Comparison of ENCODE assay signal across 8 cellular contexts in genomic region chr15:90530250-90531051, GRCh38. TPM values are rescaled to one million over a fixed set of nuclear protein-coding genes. Genes with fewer than 3 reads are reported as not detected.
DNase-seq lines count a peak whose midpoint lies in the region; ATAC-seq and TF ChIP-seq lines count a peak whose summit lies in the region.

No MANE protein-coding gene starts in this region.

- peak overlapping the region; percentile 74 for H3K27ac ChIP-seq in GM23248
- peak overlapping the region; percentile 77 for H3K27ac ChIP-seq in KOPT-K1 (ENCODE audit: low read depth, low read length, poor library complexity, severe bottlenecking)
- peak overlapping the region; percentile 46 to 97 (median 93) for H3K27ac ChIP-seq in dorsolateral prefrontal cortex
- peak overlapping the region; percentile 80 to 88 (median 80) for H3K27ac ChIP-seq in right lobe of liver

- no peaks in the 10 kb centered on the region for H3K9me2 ChIP-seq in GM23248 (ENCODE audit: insufficient read depth)

- H3K4me1 ChIP-seq in GM23248 (ENCODE audit: insufficient read depth) (peaks cover 11% of the 10 kb centered on the region), right lobe of liver (peaks cover 0 to 5% (median 0%) of the 10 kb centered on the region in 4 donors)

- no peak for TF ChIP-seq CTCF in GM06990 (IDR thresholded peaks at IDR 0.05; ENCODE audit: insufficient read depth, low read length, poor library complexity, severe bottlenecking)
- TF ChIP-seq CTCF in dorsolateral prefrontal cortex (IDR thresholded peaks at IDR 0.05 in 54 of 56, conservative IDR thresholded peaks at IDR 0.05 in 2 of 56; ENCODE audit: low read depth in 1 of 56, partially characterized antibody in 56 of 56): peak in 1 of 56 donors; percentile 9
- no peak for TF ChIP-seq CTCF in right lobe of liver (IDR thresholded peaks at IDR 0.05)

- H3K9ac ChIP-seq in GM23248: peak overlapping the region; percentile 92

- H3F3A ChIP-seq in GM23248 (ENCODE audit: insufficient read depth): no peaks in the 10 kb centered on the region

- 1% methylated on average over 32 to 71 of the region's 76 CpGs for WGBS in GM23248 (ENCODE audit: low coverage in 1 of 2, low lambda C conversion rate in 2 of 2, missing lambda C conversion rate in 2 of 2), 2 experiments
- 3% methylated on average over 23 of the region's 76 CpGs for WGBS in right lobe of liver (ENCODE audit: insufficient coverage, low coverage, low lambda C conversion rate, missing lambda C conversion rate)

- H3K79me2 ChIP-seq in GM23248 (ENCODE audit: insufficient read depth): peaks cover 53% of the 10 kb centered on the region

- H3K27me3 ChIP-seq in GM06990 (replicated peaks; ENCODE audit: control insufficient read depth, insufficient read depth, low read length) (no peaks in the 10 kb centered on the region), GM23248 (replicated peaks; ENCODE audit: insufficient read depth) (no peaks in the 10 kb centered on the region), dorsolateral prefrontal cortex (no peaks in the 10 kb centered on the region), right lobe of liver (no peaks in the 10 kb centered on the region)

- no peaks in the 10 kb centered on the region for H3K9me3 ChIP-seq in GM23248 (ENCODE audit: low read depth)
- no peaks in the 10 kb centered on the region for H3K9me3 ChIP-seq in KOPT-K1 (ENCODE audit: insufficient read depth, low read length, poor library complexity, severe bottlenecking)
- no peaks in the 10 kb centered on the region for H3K9me3 ChIP-seq in right lobe of liver

- peak overlapping the region; percentile 82 for H3K4me3 ChIP-seq in GM06990 (replicated peaks; ENCODE audit: low read depth, low read length)
- peak overlapping the region; percentile 99 for H3K4me3 ChIP-seq in GM23248
- H3K4me3 ChIP-seq in dorsolateral prefrontal cortex: peak overlapping the region; percentile 53 to 94 (median 86)
- H3K4me3 ChIP-seq in right lobe of liver: peak overlapping the region; percentile 77 to 80 (median 79)

- in situ Hi-C loops in GM23248 (cut with MboI): no loop called here

- H4K20me1 ChIP-seq in GM23248 (ENCODE audit: insufficient read depth): no peaks in the 10 kb centered on the region

- H3K36me3 ChIP-seq in GM06990 (ENCODE audit: control insufficient read depth, insufficient read depth, low read length): no peaks in the 10 kb centered on the region
- H3K36me3 ChIP-seq in GM23248 (ENCODE audit: low read depth): no peaks in the 10 kb centered on the region
- H3K36me3 ChIP-seq in KOPT-K1 (ENCODE audit: insufficient read depth, low read length): no peaks in the 10 kb centered on the region
- no peaks in the 10 kb centered on the region for H3K36me3 ChIP-seq in right lobe of liver

- peak; percentile 54 to 60 (median 57) for ATAC-seq in right lobe of liver

- intact Hi-C loops in dorsolateral prefrontal cortex (cut with DNase I) (loop anchor here in 1 of 2 donors (2.0 kb wide), 1 partner anchor 68 kb away; no protein-coding TSS in a partner anchor), right lobe of liver (cut with DNase I) (no loop called here)

- no peak for TF ChIP-seq POLR2A in right lobe of liver (IDR thresholded peaks at IDR 0.05)

- H2AFZ ChIP-seq in GM23248: peak overlapping the region; percentile 74

- peak overlapping the region; percentile 89 for H3K4me2 ChIP-seq in GM23248 (ENCODE audit: unreplicated experiment)

- DNase-seq in GM06990 (ENCODE audit: extremely low read depth, insufficient read length): peak; percentile 71
- peak; percentile 70 for DNase-seq in GM23248
- DNase-seq in activated CD4-positive, alpha-beta T cell treated with anti-CD3 and anti-CD28 coated beads for 48 hours: peak; percentile 65
- DNase-seq in dorsolateral prefrontal cortex: peak in 7 of 10 donors; percentile 26 to 59 (median 39)
- DNase-seq in right lobe of liver: peak; percentile 55 to 65 (median 59)
- peak; percentile 10 to 39 (median 15) for DNase-seq in stimulated activated CD4-positive, alpha-beta T cell treated with anti-CD3 and anti-CD28 coated beads, TNF-alpha, amount 100 ng/mL, for 4 hours (ENCODE audit: low read depth in 3 of 3)
- no peak for DNase-seq in middle frontal gyrus (ENCODE audit: extremely low spot score, low spot score)

RNA-seq across cellular contexts. Expression of gene CRTC3, which starts 0.7 kb away (rescaled TPM):
- 15.7 and 18.6 TPM in 2 replicates for total RNA-seq in GM23248 (2014; rRNA removed; shearing (Covaris generic))
- 16.9 and 18.1 TPM in 2 replicates for polyA plus RNA-seq in GM23248 (2016; fragmentation: Nextera tagmentation; extraction: Ambion mirVana)
- total RNA-seq in dorsolateral prefrontal cortex: 100 to 1,000 TPM in 1 of 120 experiments, 10 to 100 TPM in 119; 33.6 to 101 (median 56.1) TPM
- 10 to 100 TPM in 4 of 6 experiments, 1 to 10 TPM in 2; 8.4 to 16.2 (median 11.3) TPM for total RNA-seq in right lobe of liver
